6 cellular contexts compared by ENCODE assay signal in genomic region chr3:36309092-36309491, GRCh38.
"Had no signal": no experiment of that assay in that cellular context is flagged by ENCODE, and none has a peak within 500 bp of the region (broad histone marks: within the 10 kb centered on the region; RNA-seq: fewer than 3 reads in every experiment).

No MANE protein-coding gene starts in this region.

- DNase-seq: IMR-90, KBM-7, KG1 had no signal

- ATAC-seq: HepG2, K562 had no signal

- H3K27ac ChIP-seq: HL-60 had no signal

- H3K4me3 ChIP-seq: K562 had no signal
